ENCODE assay signal across 27 cellular contexts in the genomic region with DNA sequence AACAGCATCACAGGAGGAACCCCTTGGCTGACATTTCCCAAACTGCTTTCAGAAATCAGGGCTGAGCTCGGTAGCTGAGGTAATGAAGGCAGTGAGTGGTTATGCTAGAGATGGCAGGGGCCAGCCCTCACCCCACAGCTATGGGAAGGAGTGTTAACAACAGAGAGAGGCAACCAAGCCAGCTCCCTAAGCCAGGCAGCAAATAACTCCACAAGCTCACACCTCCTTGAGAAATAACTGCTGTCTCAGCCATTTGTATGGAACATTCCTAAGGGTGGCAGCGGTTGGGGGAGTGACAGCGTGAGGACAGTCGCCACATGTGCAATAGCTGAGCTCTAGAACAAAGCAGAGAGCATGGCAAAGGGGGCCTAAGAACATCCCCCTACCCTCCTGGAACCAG. TPM values are rescaled to one million over a fixed set of nuclear protein-coding genes. Genes with fewer than 3 reads are reported as not detected.
"Had no signal": no experiment of that assay in that cellular context is flagged by ENCODE, and none has a peak within 500 bp of the region (broad histone marks: within the 10 kb centered on the region; RNA-seq: fewer than 3 reads in every experiment).

No MANE protein-coding gene starts in this region.

- ATAC-seq: esophagus mucosa; gastrocnemius medialis; left lung; naive thymus-derived CD4-positive, alpha-beta T cell; stimulated activated effector memory CD8-positive, alpha-beta T cell treated with anti-CD3 and anti-CD28 coated beads, Interleukin-12 subunit alpha, Interleukin-12 subunit beta, amount 100 ng/mL, for 72 hours had no signal

- H3K36me3 ChIP-seq: colonic mucosa, gastrocnemius medialis, left lung, prostate gland, right atrium auricular region, sigmoid colon, stomach, tibial artery had no signal

- H3K27ac ChIP-seq: colonic mucosa, epithelial cell of prostate, gastrocnemius medialis, left lung, prostate gland, right atrium auricular region, sigmoid colon, stomach, tibial artery had no signal

- FAIRE-seq: kidney had no signal

- H3K9me3 ChIP-seq: colonic mucosa, gastrocnemius medialis, prostate gland, tibial artery had no signal

- H3K27me3 ChIP-seq: right atrium auricular region had no signal

- H3K4me1 ChIP-seq: colonic mucosa, gastrocnemius medialis, left lung, prostate gland, right atrium auricular region, sigmoid colon, tibial artery had no signal

- H3K4me3 ChIP-seq: colonic mucosa, gastrocnemius medialis, left lung, prostate gland, right atrium auricular region, sigmoid colon, stomach, tibial artery had no signal

- DNase-seq: colonic mucosa; effector CD8-positive, alpha-beta T cell; endodermal cell; foreskin fibroblast; gastrocnemius medialis; head of caudate nucleus; kidney; left lung; mesenchymal stem cell; midbrain; naive thymus-derived CD4-positive, alpha-beta T cell; occipital lobe; sigmoid colon; stimulated activated CD4-positive, alpha-beta T cell treated with anti-CD3 and anti-CD28 coated beads, Interleukin-2, amount 100 ng/mL, for 24 hours; stimulated activated CD4-positive, alpha-beta T cell treated with anti-CD3 and anti-CD28 coated beads, Interleukin-4, amount 100 ng/mL, for 24 hours; stimulated activated naive CD4-positive, alpha-beta T cell treated with Interleukin-2 at 50 U/mL for 16 hours; stomach; tibial artery had no signal

RNA-seq across cellular contexts. Expression of gene LMX1A, which starts 42.6 kb away (rescaled TPM):
- total RNA-seq: chondrocyte; glomerular endothelial cell; kidney; left lung; lung microvascular endothelial cell; naive thymus-derived CD4-positive, alpha-beta T cell; occipital lobe; right atrium auricular region; stomach; temporal lobe had no signal
- polyA plus RNA-seq: naive thymus-derived CD4-positive, alpha-beta T cell; stomach had no signal
